Comparison of ENCODE assay signal across 10 cellular contexts in genomic region chr4:24032371-24032989, GRCh38.
DNase-seq lines count a peak whose midpoint lies in the region; ATAC-seq, FAIRE-seq and TF ChIP-seq lines count a peak whose summit lies in the region.
"Had no signal": no experiment of that assay in that cellular context is flagged by ENCODE, and none has a peak within 500 bp of the region (broad histone marks: within the 10 kb centered on the region; RNA-seq: fewer than 3 reads in every experiment).

No MANE protein-coding gene starts in this region.

- no peak overlapping the region for H3K56ac ChIP-seq in H1 (replicated peaks; ENCODE audit: insufficient read length, low read depth, low read length)

- TF ChIP-seq RAD21 in H1 (IDR thresholded peaks at IDR 0.05 in 1 of 2, conservative IDR thresholded peaks at IDR 0.05 in 1 of 2; ENCODE audit: low read depth in 2 of 2, low read length in 2 of 2) = peak; percentile 55 to 73

- H2BK12ac ChIP-seq in H1 (ENCODE audit: low read depth, low read length) = no peak overlapping the region

- H4K8ac ChIP-seq in H1 (ENCODE audit: extremely low read depth, insufficient read depth, low read length) = no peak overlapping the region

- no peak for ATAC-seq in HG03378 (IDR thresholded peaks at IDR 0.05; ENCODE audit: unreplicated experiment)
- no peak for ATAC-seq in activated T-cell treated with anti-CD3 and anti-CD28 coated beads, Interleukin-2, amount 50 U/mL, for 4 hours

- no peaks in the 10 kb centered on the region for H3K36me3 Mint-ChIP-seq in osteocyte (ENCODE audit: unreplicated experiment)
- no peaks in the 10 kb centered on the region for H3K36me3 Mint-ChIP-seq in activated T-cell treated with anti-CD3 and anti-CD28 coated beads, Interleukin-2, amount 50 U/mL, for 4 hours (ENCODE audit: insufficient read depth)

- H3K4me1 Mint-ChIP-seq in osteocyte (ENCODE audit: unreplicated experiment) = peaks cover 6% of the 10 kb centered on the region
- H3K4me1 Mint-ChIP-seq in activated T-cell treated with anti-CD3 and anti-CD28 coated beads, Interleukin-2, amount 50 U/mL, for 4 hours (ENCODE audit: low read depth) = no peaks in the 10 kb centered on the region

- no peaks in the 10 kb centered on the region for H3K23me2 ChIP-seq in H1 (ENCODE audit: low read depth, low read length)

- no peak for DNase-seq in GM12864 (ENCODE audit: low read depth)
- DNase-seq in HT-29 (ENCODE audit: low spot score) = peak; percentile 18
- no peak for DNase-seq in H1 (ENCODE audit: low read depth in 1 of 2, low spot score in 2 of 2)
- no peak for DNase-seq in osteocyte (ENCODE audit: extremely low spot score, unreplicated experiment)
- no peak for DNase-seq in activated CD4-positive, alpha-beta T cell treated with anti-CD3 and anti-CD28 coated beads for 48 hours
- DNase-seq in activated T-cell treated with anti-CD3 and anti-CD28 coated beads, Interleukin-2, amount 50 U/mL, for 4 hours = no peak
- no peak for DNase-seq in NCI-H510A treated with DMSO at 0.1 percent for 48 hours (lab: John Stamatoyannopoulos, UW)
- DNase-seq: NCI-H2107 had no signal

- CTCF ChIA-PET in H1 (lab: Charles Lee; ENCODE audit: partially characterized antibody) = interaction anchor here (0.6 to 3.9 kb wide), 20 partner anchors 11 to 1235 kb away, joined by 3 to 30 read pairs (median 4); partner anchors contain the start of gene PPARGC1A

- TF ChIP-seq EP300 in H1 (IDR thresholded peaks at IDR 0.05; ENCODE audit: borderline replicate concordance in 1 of 2, low read depth in 2 of 2, low read length in 2 of 2) = no peak

- no peak overlapping the region for H2BK120ac ChIP-seq in H1 (replicated peaks; ENCODE audit: low read depth, low read length)

- no peak overlapping the region for H2AK5ac ChIP-seq in H1 (ENCODE audit: low read depth, low read length)

- TF ChIP-seq POLR2A in H1 (IDR thresholded peaks at IDR 0.05; ENCODE audit: control extremely low read depth in 1 of 2, low read depth in 2 of 2, low read length in 2 of 2) = no peak

- no peaks in the 10 kb centered on the region for H4K20me1 ChIP-seq in H1 (replicated peaks in 1 of 2; ENCODE audit: control insufficient read depth in 1 of 2, insufficient read depth in 2 of 2, low read length in 2 of 2)

- no peaks in the 10 kb centered on the region for H3K79me1 ChIP-seq in H1 (ENCODE audit: low read depth, low read length)

- POLR2A ChIA-PET in H1 (lab: Charles Lee; ENCODE audit: partially characterized antibody) = no interaction called here

- peak; percentile 81 for FAIRE-seq in H1 (lab: Jason Lieb, UNC)

- H3K27me3 ChIP-seq in H1 (replicated peaks in 1 of 4; ENCODE audit: control insufficient read depth in 3 of 4, extremely low read depth in 1 of 4, insufficient read depth in 3 of 4, low read length in 3 of 4) = peaks cover 0 to 1% (median 0%) of the 10 kb centered on the region in 4 experiments; a peak in 1 of 7 replicates

- no peak overlapping the region for H2AFZ ChIP-seq in H1 (ENCODE audit: low read length)

- H3K4ac ChIP-seq in H1 (replicated peaks; ENCODE audit: insufficient read length, low read depth, low read length) = no peak overlapping the region

- H3K9ac ChIP-seq in H1 (replicated peaks in 1 of 4; ENCODE audit: extremely low read depth in 1 of 4, low read depth in 3 of 4, low read length in 3 of 4) = no peak overlapping the region

- no peak overlapping the region for H3K4me2 ChIP-seq in H1 (ENCODE audit: insufficient read depth in 1 of 2, low read depth in 2 of 2, low read length in 2 of 2)

- no peaks in the 10 kb centered on the region for H3K36me3 ChIP-seq in H1 (ENCODE audit: control insufficient read depth in 2 of 4, insufficient read depth in 4 of 4, low read length in 3 of 4)

- H3K79me2 ChIP-seq in H1 (ENCODE audit: control insufficient read depth in 1 of 2, insufficient read depth in 2 of 2, low read length in 2 of 2) = no peaks in the 10 kb centered on the region

- H2BK5ac ChIP-seq in H1 (ENCODE audit: low read depth, low read length) = no peak overlapping the region

- no peak overlapping the region for H3K27ac ChIP-seq in H1 (ENCODE audit: low read depth, low read length)

- 82% methylated on average over 2 of the region's 2 CpGs; no CpG with 5 or more reads in 1 of the 2 experiments for WGBS in H1 (ENCODE audit: extremely low coverage in 1 of 2, insufficient coverage in 1 of 2, insufficient read length in 1 of 2, insufficient replicate concordance in 2 of 2, low coverage in 1 of 2, low lambda C conversion rate in 2 of 2, missing lambda C conversion rate in 1 of 2), 2 experiments

- peak; percentile 39 for TF ChIP-seq CTCF in GM12864 (IDR thresholded peaks at IDR 0.05; ENCODE audit: low read depth, low read length, missing control alignments)
- peak; percentile 12 to 62 (median 53) for TF ChIP-seq CTCF in H1 (IDR thresholded peaks at IDR 0.05; ENCODE audit: control extremely low read depth in 1 of 3, insufficient read depth in 1 of 3, low read depth in 1 of 3, low read length in 3 of 3)
- peak; percentile 46 for TF ChIP-seq CTCF in osteocyte (IDR thresholded peaks at IDR 0.05)

- H2BK15ac ChIP-seq in H1 (ENCODE audit: low read length) = no peak overlapping the region

- no peak overlapping the region for H4K5ac ChIP-seq in H1 (ENCODE audit: insufficient read length, low read depth, low read length)

- H3K27me3 Mint-ChIP-seq in osteocyte (ENCODE audit: unreplicated experiment) = peaks cover 8% of the 10 kb centered on the region
- H3K27me3 Mint-ChIP-seq in activated T-cell treated with anti-CD3 and anti-CD28 coated beads, Interleukin-2, amount 50 U/mL, for 4 hours (ENCODE audit: low read depth) = peaks cover 2% of the 10 kb centered on the region

- H3K4me3 Mint-ChIP-seq in osteocyte (ENCODE audit: unreplicated experiment) = no peak overlapping the region
- no peak overlapping the region for H3K4me3 Mint-ChIP-seq in activated T-cell treated with anti-CD3 and anti-CD28 coated beads, Interleukin-2, amount 50 U/mL, for 4 hours

- no peak overlapping the region for H3K18ac ChIP-seq in H1 (ENCODE audit: extremely low read depth, low read length)

- H2BK20ac ChIP-seq in H1 (ENCODE audit: low read length) = no peak overlapping the region

- peaks cover 0 to 3% (median 1%) of the 10 kb centered on the region in 4 experiments; a peak in 2 of 7 replicates for H3K4me1 ChIP-seq in H1 (replicated peaks in 1 of 4; ENCODE audit: control insufficient read depth in 3 of 4, insufficient read depth in 4 of 4, low read length in 3 of 4)

- H3K4me3 ChIP-seq in GM12864 (ENCODE audit: low read depth, low read length) (no peak overlapping the region), H1 (ENCODE audit: extremely low read depth in 1 of 4, insufficient read depth in 2 of 4, low read depth in 3 of 4, low read length in 4 of 4) (no peak overlapping the region)

- H4K91ac ChIP-seq in H1 (replicated peaks; ENCODE audit: insufficient read length, low read length) = no peak overlapping the region

- no peak overlapping the region for H3K27ac Mint-ChIP-seq in osteocyte (ENCODE audit: unreplicated experiment)
- H3K27ac Mint-ChIP-seq: activated T-helper 2 cell treated with anti-CD3 and anti-CD28 coated beads, Interferon-gamma antibody, Interleukin-2, Interleukin-4, amounts not matched to agents 10 μg/mL and 5 μg/mL and 100 μg/mL, durations not matched to agents 14 hours and 24 hours and 36 hours had no signal

- no peaks in the 10 kb centered on the region for H3K9me3 Mint-ChIP-seq in osteocyte (ENCODE audit: unreplicated experiment)
- H3K9me3 Mint-ChIP-seq in activated T-cell treated with anti-CD3 and anti-CD28 coated beads, Interleukin-2, amount 50 U/mL, for 4 hours = peaks cover 3% of the 10 kb centered on the region
- H3K9me3 Mint-ChIP-seq: activated T-helper 2 cell treated with anti-CD3 and anti-CD28 coated beads, Interferon-gamma antibody, Interleukin-2, Interleukin-4, amounts not matched to agents 10 μg/mL and 5 μg/mL and 100 μg/mL, durations not matched to agents 14 hours and 24 hours and 36 hours had no signal

- no peaks in the 10 kb centered on the region for H3K9me3 ChIP-seq in H1 (ENCODE audit: insufficient read depth in 2 of 2, low read depth in 1 of 2, low read length in 1 of 2)

- no peak overlapping the region for H3K14ac ChIP-seq in H1 (ENCODE audit: insufficient read length)

- no peak overlapping the region for H3K23ac ChIP-seq in H1 (ENCODE audit: insufficient read length)

TF ChIP-seq in H1, 55 proteins besides CTCF, POLR2A, EP300 and RAD21:
- TF ChIP-seq TAF7 (optimal IDR thresholded peaks at IDR 0.05; ENCODE audit: borderline replicate concordance, low read depth, low read length) = no peak
- TF ChIP-seq JUND (IDR thresholded peaks at IDR 0.05; ENCODE audit: low read length) = no peak
- TF ChIP-seq, protein P1, sequence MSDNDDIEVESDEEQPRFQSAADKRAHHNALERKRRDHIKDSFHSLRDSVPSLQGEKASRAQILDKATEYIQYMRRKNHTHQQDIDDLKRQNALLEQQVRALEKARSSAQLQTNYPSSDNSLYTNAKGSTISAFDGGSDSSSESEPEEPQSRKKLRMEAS (IDR thresholded peaks at IDR 0.05) = no peak
- no peak for TF ChIP-seq KDM4A (IDR thresholded peaks at IDR 0.05; ENCODE audit: low read depth, low read length, severe bottlenecking)
- TF ChIP-seq CBX5 (IDR thresholded peaks at IDR 0.05; ENCODE audit: low read depth, low read length) = no peak
- TF ChIP-seq, protein P2, sequence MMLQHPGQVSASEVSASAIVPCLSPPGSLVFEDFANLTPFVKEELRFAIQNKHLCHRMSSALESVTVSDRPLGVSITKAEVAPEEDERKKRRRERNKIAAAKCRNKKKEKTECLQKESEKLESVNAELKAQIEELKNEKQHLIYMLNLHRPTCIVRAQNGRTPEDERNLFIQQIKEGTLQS (IDR thresholded peaks at IDR 0.05; ENCODE audit: insufficient read depth, low read depth, low read length) = no peak
TF ChIP-seq in H1: peak in this region for 0.
